Comparison of ENCODE assay signal across 9 cellular contexts in genomic region chr17:76497979-76498885, GRCh38. TPM values are rescaled to one million over a fixed set of nuclear protein-coding genes. Genes with fewer than 3 reads are reported as not detected.
DNase-seq lines count a peak whose midpoint lies in the region; ATAC-seq and TF ChIP-seq lines count a peak whose summit lies in the region.
"Had no signal": no experiment of that assay in that cellular context is flagged by ENCODE, and none has a peak within 500 bp of the region (broad histone marks: within the 10 kb centered on the region; RNA-seq: fewer than 3 reads in every experiment).

No MANE protein-coding gene starts in this region.

- no peaks in the 10 kb centered on the region for H3K9me3 ChIP-seq in OCI-LY1 (ENCODE audit: low read length)
- H3K9me3 ChIP-seq in suprapubic skin: no peaks in the 10 kb centered on the region

- no peak for DNase-seq in activated CD4-positive, alpha-beta T cell treated with anti-CD3 and anti-CD28 coated beads for 36 hours
- no peak for DNase-seq in activated CD4-positive, alpha-beta T cell treated with anti-CD3 and anti-CD28 coated beads for 1 hour
- DNase-seq in lower leg skin (ENCODE audit: low spot score in 2 of 2) (peak; percentile 52 to 92), suprapubic skin (ENCODE audit: low spot score in 2 of 2) (no peak)
- DNase-seq in stimulated activated CD4-positive, alpha-beta T cell treated with anti-CD3 and anti-CD28 coated beads, Interleukin-4, amount 100 ng/mL, for 4 hours: no peak

- H3K27me3 ChIP-seq in OCI-LY1 (ENCODE audit: insufficient read depth, low read length) (no peaks in the 10 kb centered on the region), suprapubic skin (no peaks in the 10 kb centered on the region)

- peaks cover 2% of the 10 kb centered on the region for H3K36me3 Mint-ChIP-seq in activated CD4-positive, alpha-beta T cell treated with anti-CD3 and anti-CD28 coated beads for 36 hours (ENCODE audit: low read depth)
- peaks cover 32% of the 10 kb centered on the region for H3K36me3 Mint-ChIP-seq in dendritic cell treated with granulocyte-macrophage colony-stimulating factor and Interleukin-4, amounts not matched to agents 40 ng/mL and 50 ng/mL, for 4 days (ENCODE audit: low read depth)

- H3K4me1 Mint-ChIP-seq in activated CD4-positive, alpha-beta T cell treated with anti-CD3 and anti-CD28 coated beads for 36 hours: peaks cover 37% of the 10 kb centered on the region
- H3K4me1 Mint-ChIP-seq in dendritic cell treated with granulocyte-macrophage colony-stimulating factor and Interleukin-4, amounts not matched to agents 40 ng/mL and 50 ng/mL, for 4 days (ENCODE audit: low read depth): peaks cover 96% of the 10 kb centered on the region

- H3K9me3 Mint-ChIP-seq in activated CD4-positive, alpha-beta T cell treated with anti-CD3 and anti-CD28 coated beads for 36 hours (ENCODE audit: low read depth): no peaks in the 10 kb centered on the region
- no peaks in the 10 kb centered on the region for H3K9me3 Mint-ChIP-seq in dendritic cell treated with granulocyte-macrophage colony-stimulating factor and Interleukin-4, amounts not matched to agents 40 ng/mL and 50 ng/mL, for 4 days

- H3F3A ChIP-seq in OCI-LY1 (ENCODE audit: insufficient read depth, low read length): no peaks in the 10 kb centered on the region

- no peaks in the 10 kb centered on the region for H4K20me1 ChIP-seq in OCI-LY1 (ENCODE audit: insufficient read depth, low read length)

- H3K9ac ChIP-seq in OCI-LY1 (ENCODE audit: low read length): no peak overlapping the region

- TF ChIP-seq EP300 in suprapubic skin (IDR thresholded peaks at IDR 0.05): no peak

- intact Hi-C loops in activated CD4-positive, alpha-beta T cell treated with anti-CD3 and anti-CD28 coated beads for 36 hours (cut with DNase I, micrococcal nuclease): no loop called here
- intact Hi-C loops in dendritic cell treated with granulocyte-macrophage colony-stimulating factor and Interleukin-4, amounts not matched to agents 40 ng/mL and 50 ng/mL, for 4 days (cut with micrococcal nuclease): loop anchor here (10.0 kb wide), 1 partner anchor 113 kb away; the partner anchor contains the start of gene SPHK1
- intact Hi-C loops in lower leg skin (cut with DNase I; ENCODE audit: low total_unique reads): no loop called here

- no peak overlapping the region for H3K4me3 Mint-ChIP-seq in activated CD4-positive, alpha-beta T cell treated with anti-CD3 and anti-CD28 coated beads for 36 hours
- peak overlapping the region; percentile 25 for H3K4me3 Mint-ChIP-seq in dendritic cell treated with granulocyte-macrophage colony-stimulating factor and Interleukin-4, amounts not matched to agents 40 ng/mL and 50 ng/mL, for 4 days

- CTCF ChIA-PET in activated CD4-positive, alpha-beta T cell treated with anti-CD3 and anti-CD28 coated beads for 36 hours (lab: Charles Lee): interaction anchor here (0.5 to 1.6 kb wide), 4 partner anchors 9 to 434 kb away, joined by 3 to 5 read pairs (median 4); no protein-coding TSS in a partner anchor

- no peaks in the 10 kb centered on the region for H3K79me2 ChIP-seq in OCI-LY1 (ENCODE audit: insufficient read depth, low read length)

- H3K4me3 ChIP-seq in OCI-LY1 (ENCODE audit: low read depth, low read length, poor library complexity, severe bottlenecking): no peak overlapping the region
- no peak overlapping the region for H3K4me3 ChIP-seq in lower leg skin (ENCODE audit: low read depth, poor library complexity, severe bottlenecking)
- peak overlapping the region; percentile 30 for H3K4me3 ChIP-seq in suprapubic skin

- H3K4me1 ChIP-seq in OCI-LY1 (ENCODE audit: insufficient read depth, low read length, severe bottlenecking) (peaks cover 53% of the 10 kb centered on the region), suprapubic skin (peaks cover 60% of the 10 kb centered on the region)

- no peaks in the 10 kb centered on the region for H3K27me3 Mint-ChIP-seq in activated CD4-positive, alpha-beta T cell treated with anti-CD3 and anti-CD28 coated beads for 36 hours
- no peaks in the 10 kb centered on the region for H3K27me3 Mint-ChIP-seq in dendritic cell treated with granulocyte-macrophage colony-stimulating factor and Interleukin-4, amounts not matched to agents 40 ng/mL and 50 ng/mL, for 4 days

- no peak for TF ChIP-seq POLR2A in lower leg skin (IDR thresholded peaks at IDR 0.05)
- TF ChIP-seq POLR2A in suprapubic skin (IDR thresholded peaks at IDR 0.05): no peak

- no peak for ATAC-seq in activated CD4-positive, alpha-beta T cell treated with anti-CD3 and anti-CD28 coated beads for 36 hours
- no peak for ATAC-seq in HG03521 (IDR thresholded peaks at IDR 0.05; ENCODE audit: unreplicated experiment)

- POLR2A ChIA-PET in activated CD4-positive, alpha-beta T cell treated with anti-CD3 and anti-CD28 coated beads for 36 hours (lab: Charles Lee): no interaction called here

- H3K4me2 ChIP-seq in OCI-LY1 (ENCODE audit: low read length): peak overlapping the region; percentile 81; the same call in 1 of the 2 replicates

- no peak overlapping the region for H2AFZ ChIP-seq in OCI-LY1 (ENCODE audit: low read length)

- H3K9me2 ChIP-seq in OCI-LY1 (ENCODE audit: low read depth, low read length): no peaks in the 10 kb centered on the region

- 18 to 19% methylated on average over 18 to 31 of the region's 31 CpGs for WGBS in lower leg skin, 2 donors
- WGBS in suprapubic skin: 9% methylated on average over 30 of the region's 31 CpGs

- no peak overlapping the region for H3K27ac ChIP-seq in OCI-LY1 (ENCODE audit: low read depth, low read length, poor library complexity, severe bottlenecking)
- H3K27ac ChIP-seq in suprapubic skin: peak overlapping the region; percentile 59
- H3K27ac ChIP-seq: C4-2B had no signal

- H3K36me3 ChIP-seq in OCI-LY1 (ENCODE audit: insufficient read depth, low read length) (no peaks in the 10 kb centered on the region), suprapubic skin (no peaks in the 10 kb centered on the region)

- no peak for TF ChIP-seq CTCF in OCI-LY1 (IDR thresholded peaks at IDR 0.05; ENCODE audit: low read length)
- no peak for TF ChIP-seq CTCF in lower leg skin (IDR thresholded peaks at IDR 0.05)
- TF ChIP-seq CTCF in suprapubic skin (IDR thresholded peaks at IDR 0.05): no peak

- peak overlapping the region; percentile 13 for H3K27ac Mint-ChIP-seq in activated CD4-positive, alpha-beta T cell treated with anti-CD3 and anti-CD28 coated beads for 36 hours
- peak overlapping the region; percentile 79 for H3K27ac Mint-ChIP-seq in dendritic cell treated with granulocyte-macrophage colony-stimulating factor and Interleukin-4, amounts not matched to agents 40 ng/mL and 50 ng/mL, for 4 days

RNA-seq across cellular contexts. Expression of gene RHBDF2, which starts 3.0 kb away (rescaled TPM):
- total RNA-seq in activated CD4-positive, alpha-beta T cell treated with anti-CD3 and anti-CD28 coated beads for 36 hours: 10 to 100 TPM; 23.9 to 28.4 TPM
- total RNA-seq in lower leg skin (10 to 100 TPM; 53.7 to 76.1 (median 62.6) TPM), suprapubic skin (10 to 100 TPM; 45.9 to 82.6 (median 52.6) TPM)

RNA-seq across cellular contexts. Expression of gene AANAT, which starts 30.8 kb away (rescaled TPM):
- total RNA-seq in activated CD4-positive, alpha-beta T cell treated with anti-CD3 and anti-CD28 coated beads for 36 hours: under 1 TPM in 1 of 2 experiments, not detected in 1; 0.16 TPM
- not detected for total RNA-seq in lower leg skin
- not detected for total RNA-seq in suprapubic skin

RNA-seq across cellular contexts. Expression of gene CYGB, which starts 39.3 kb away (rescaled TPM):
- total RNA-seq in activated CD4-positive, alpha-beta T cell treated with anti-CD3 and anti-CD28 coated beads for 36 hours: not detected
- total RNA-seq in lower leg skin (10 to 100 TPM in 3 of 4 donors, 1 to 10 TPM in 1; 9.7 to 14.4 (median 10.7) TPM), suprapubic skin (10 to 100 TPM in 2 of 4 donors, 1 to 10 TPM in 2; 2.8 to 18.2 (median 10.4) TPM)

RNA-seq across cellular contexts. Expression of gene PRCD, which starts 41.6 kb away (rescaled TPM):
- total RNA-seq in activated CD4-positive, alpha-beta T cell treated with anti-CD3 and anti-CD28 coated beads for 36 hours: not detected
- total RNA-seq in lower leg skin: 1 to 10 TPM in 3 of 4 donors, under 1 TPM in 1; 0.42 to 7.5 (median 4.0) TPM
- 1 to 10 TPM in 3 of 4 donors, not detected in 1; 1.3 to 2.8 (median 2.2) TPM for total RNA-seq in suprapubic skin

RNA-seq across cellular contexts. Expression of gene UBE2O, which starts 45.3 kb away (rescaled TPM):
- total RNA-seq in activated CD4-positive, alpha-beta T cell treated with anti-CD3 and anti-CD28 coated beads for 36 hours: 10 to 100 TPM; 28.1 to 30.7 TPM
- total RNA-seq in lower leg skin: 10 to 100 TPM; 20.3 to 52.0 (median 26.0) TPM
- 10 to 100 TPM; 31.3 to 42.0 (median 37.7) TPM for total RNA-seq in suprapubic skin

Comparison
In these comparisons a context has a peak if more than half of its experiments do, and no peak if none do; other contexts are left out.
1. DNase-seq: peak in lower leg skin (2 of 2); none in activated CD4-positive, alpha-beta T cell treated with anti-CD3 and anti-CD28 coated beads for 36 hours (single experiment), activated CD4-positive, alpha-beta T cell treated with anti-CD3 and anti-CD28 coated beads for 1 hour (single experiment), suprapubic skin (0 of 2) and stimulated activated CD4-positive, alpha-beta T cell treated with anti-CD3 and anti-CD28 coated beads, Interleukin-4, amount 100 ng/mL, for 4 hours (0 of 2).